ENCODE assay signal across 25 cellular contexts in genomic region chr16:31009120-31009519, GRCh38. TPM values are rescaled to one million over a fixed set of nuclear protein-coding genes. Genes with fewer than 3 reads are reported as not detected.
DNase-seq lines count a peak whose midpoint lies in the region; ATAC-seq and TF ChIP-seq lines count a peak whose summit lies in the region.
"Had no signal": no experiment of that assay in that cellular context is flagged by ENCODE, and none has a peak within 500 bp of the region (broad histone marks: within the 10 kb centered on the region; RNA-seq: fewer than 3 reads in every experiment).

No MANE protein-coding gene starts in this region.

- H3K27me3 Mint-ChIP-seq in activated naive CD4-positive, alpha-beta T cell treated with anti-CD3 and anti-CD28 coated beads, Interleukin-2, amount 50 U/mL, for 24 hours, result peaks cover 1% of the 10 kb centered on the region
- H3K27me3 Mint-ChIP-seq in activated naive CD4-positive, alpha-beta T cell treated with anti-CD3 and anti-CD28 coated beads, Interleukin-2, amount 10 ng/mL, durations not matched to agents 7 days and 5 days, result peaks cover 97% of the 10 kb centered on the region
- peaks cover 11 to 38% of the 10 kb centered on the region in 2 donors for H3K27me3 Mint-ChIP-seq in T-cell
- peaks cover 6% of the 10 kb centered on the region for H3K27me3 Mint-ChIP-seq in glutamatergic neuron (ENCODE audit: unreplicated experiment)

- in situ Hi-C loops in G401 (cut with HindIII; ENCODE audit: low sequenced_read_pairs), result no loop called here

- POLR2A ChIA-PET in T-cell (lab: Charles Lee), result no interaction called here

- ATAC-seq in T-cell (replicated peaks in 1 of 4), result no peak
- ATAC-seq: heart right ventricle; natural killer cell treated with Interleukin-12 subunit alpha and Interleukin-12 subunit beta and Interleukin-15 and Interleukin-18, amount 100 ng/mL, for 72 hours had no signal

- H3K27ac Mint-ChIP-seq in activated naive CD4-positive, alpha-beta T cell treated with anti-CD3 and anti-CD28 coated beads, Interleukin-2, amount 50 U/mL, for 24 hours, result peak overlapping the region; percentile 76
- H3K27ac Mint-ChIP-seq in activated naive CD4-positive, alpha-beta T cell treated with anti-CD3 and anti-CD28 coated beads, Interleukin-2, amount 10 ng/mL, durations not matched to agents 7 days and 5 days, result no peak overlapping the region
- peak overlapping the region in 1 of 2 donors; percentile 39 for H3K27ac Mint-ChIP-seq in T-cell
- no peak overlapping the region for H3K27ac Mint-ChIP-seq in glutamatergic neuron (ENCODE audit: unreplicated experiment)
- H3K27ac Mint-ChIP-seq: activated CD4-positive, alpha-beta T cell treated with anti-CD3 and anti-CD28 coated beads, Interleukin-2, amount 10 ng/mL, durations not matched to agents 24 days and 14 days; activated naive CD8-positive, alpha-beta T cell; natural killer cell treated with Interleukin-12 subunit alpha and Interleukin-12 subunit beta and Interleukin-15 and Interleukin-18, amount 100 ng/mL, for 72 hours had no signal

- no peak for DNase-seq in activated naive CD4-positive, alpha-beta T cell treated with anti-CD3 and anti-CD28 coated beads, Interleukin-2, amount 10 ng/mL, durations not matched to agents 7 days and 5 days
- DNase-seq in T-cell, result no peak
- DNase-seq in glutamatergic neuron, result no peak
- no peak for DNase-seq in skeletal muscle cell (ENCODE audit: low read depth)
- DNase-seq in G401 (ENCODE audit: low spot score), result no peak
- no peak for DNase-seq in GF-D8 (lab: John Stamatoyannopoulos, UW)
- no peak for DNase-seq in effector CD8-positive, alpha-beta T cell (lab: John Stamatoyannopoulos, UW)
- DNase-seq: 8988T; activated CD4-positive, alpha-beta T cell treated with anti-CD3 and anti-CD28 coated beads, Interleukin-2, amount 10 ng/mL, durations not matched to agents 24 days and 14 days; Caco-2; cerebellar nuclear complex; DMS79; HCEC 1CT; heart right ventricle; NCI-H1092; NCI-H187 treated with DMSO at 0.1 percent for 48 hours; NCI-H69; sigmoid colon; SJCRH30; stimulated activated CD8-positive, alpha-beta memory T cell treated with anti-CD3 and anti-CD28 coated beads, Interleukin-4, amount 100 ng/mL, for 48 hours; transverse colon had no signal

- no peaks in the 10 kb centered on the region for H3K9me3 Mint-ChIP-seq in activated naive CD4-positive, alpha-beta T cell treated with anti-CD3 and anti-CD28 coated beads, Interleukin-2, amount 50 U/mL, for 24 hours
- no peaks in the 10 kb centered on the region for H3K9me3 Mint-ChIP-seq in activated naive CD4-positive, alpha-beta T cell treated with anti-CD3 and anti-CD28 coated beads, Interleukin-2, amount 10 ng/mL, durations not matched to agents 7 days and 5 days
- H3K9me3 Mint-ChIP-seq in T-cell (no peaks in the 10 kb centered on the region), glutamatergic neuron (ENCODE audit: unreplicated experiment) (peaks cover 10% of the 10 kb centered on the region)
- H3K9me3 Mint-ChIP-seq: activated CD4-positive, alpha-beta T cell treated with anti-CD3 and anti-CD28 coated beads, Interleukin-2, amount 10 ng/mL, durations not matched to agents 24 days and 14 days; natural killer cell treated with Interleukin-12 subunit alpha and Interleukin-12 subunit beta and Interleukin-15 and Interleukin-18, amount 100 ng/mL, for 72 hours had no signal

- peak overlapping the region; percentile 33 for H3K4me3 Mint-ChIP-seq in activated naive CD4-positive, alpha-beta T cell treated with anti-CD3 and anti-CD28 coated beads, Interleukin-2, amount 50 U/mL, for 24 hours
- H3K4me3 Mint-ChIP-seq in activated naive CD4-positive, alpha-beta T cell treated with anti-CD3 and anti-CD28 coated beads, Interleukin-2, amount 10 ng/mL, durations not matched to agents 7 days and 5 days, result no peak overlapping the region
- H3K4me3 Mint-ChIP-seq in T-cell (peak overlapping the region; percentile 9 to 81 (median 17)), glutamatergic neuron (ENCODE audit: unreplicated experiment) (peak overlapping the region; percentile 94)
- H3K4me3 Mint-ChIP-seq: natural killer cell treated with Interleukin-12 subunit alpha and Interleukin-12 subunit beta and Interleukin-15 and Interleukin-18, amount 100 ng/mL, for 72 hours had no signal

- H3K4me1 Mint-ChIP-seq in activated naive CD4-positive, alpha-beta T cell treated with anti-CD3 and anti-CD28 coated beads, Interleukin-2, amount 50 U/mL, for 24 hours, result peaks cover 28% of the 10 kb centered on the region
- peaks cover 12% of the 10 kb centered on the region for H3K4me1 Mint-ChIP-seq in activated naive CD4-positive, alpha-beta T cell treated with anti-CD3 and anti-CD28 coated beads, Interleukin-2, amount 10 ng/mL, durations not matched to agents 7 days and 5 days
- H3K4me1 Mint-ChIP-seq in T-cell (peaks cover 9 to 25% (median 18%) of the 10 kb centered on the region in 3 donors), glutamatergic neuron (ENCODE audit: low read depth, unreplicated experiment) (peaks cover 20% of the 10 kb centered on the region)

- no peak for TF ChIP-seq CTCF in glutamatergic neuron (IDR thresholded peaks at IDR 0.05; ENCODE audit: partially characterized antibody, unreplicated experiment)

- no peaks in the 10 kb centered on the region for H3K36me3 Mint-ChIP-seq in activated naive CD4-positive, alpha-beta T cell treated with anti-CD3 and anti-CD28 coated beads, Interleukin-2, amount 50 U/mL, for 24 hours
- no peaks in the 10 kb centered on the region for H3K36me3 Mint-ChIP-seq in activated naive CD4-positive, alpha-beta T cell treated with anti-CD3 and anti-CD28 coated beads, Interleukin-2, amount 10 ng/mL, durations not matched to agents 7 days and 5 days
- H3K36me3 Mint-ChIP-seq in T-cell (no peaks in the 10 kb centered on the region), glutamatergic neuron (ENCODE audit: unreplicated experiment) (no peaks in the 10 kb centered on the region)
- H3K36me3 Mint-ChIP-seq: activated naive CD8-positive, alpha-beta T cell; natural killer cell treated with Interleukin-12 subunit alpha and Interleukin-12 subunit beta and Interleukin-15 and Interleukin-18, amount 100 ng/mL, for 72 hours had no signal

- H3K4me3 ChIP-seq in skeletal muscle cell (ENCODE audit: low read depth, low read length), result peak overlapping the region; percentile 52
- H3K4me3 ChIP-seq: GM12878, heart right ventricle, transverse colon had no signal

- CTCF ChIA-PET in activated naive CD4-positive, alpha-beta T cell treated with anti-CD3 and anti-CD28 coated beads, Interleukin-2, amount 10 ng/mL, durations not matched to agents 7 days and 5 days (lab: Charles Lee), result interaction anchor here (0.9 kb wide), 1 partner anchor 24 kb away, joined by 3 read pairs; no protein-coding TSS in a partner anchor
- CTCF ChIA-PET in T-cell (lab: Charles Lee), result no interaction called here

RNA-seq across cellular contexts. Expression of gene STX1B, which starts 1.3 kb away (rescaled TPM):
- total RNA-seq in T-cell, result 1 to 10 TPM; 2.3 to 3.9 (median 3.4) TPM
- total RNA-seq in glutamatergic neuron (ENCODE audit: unreplicated experiment), result 51.6 TPM
- 0.37 and 5.4 TPM in 2 replicates for total RNA-seq in G401 (2014; rRNA removed; shearing (Covaris generic))

RNA-seq across cellular contexts. Expression of gene HSD3B7, which starts 24.1 kb away (rescaled TPM):
- total RNA-seq in T-cell (1 to 10 TPM in 3 of 5 donors, under 1 TPM in 2; 0.33 to 3.5 (median 1.3) TPM), glutamatergic neuron (ENCODE audit: unreplicated experiment) (2.0 TPM)
- 21.7 and 23.6 TPM in 2 replicates for total RNA-seq in G401 (2014; rRNA removed; shearing (Covaris generic))

RNA-seq across cellular contexts. Expression of gene STX4, which starts 24.2 kb away (rescaled TPM):
- total RNA-seq in T-cell, result 100 to 1,000 TPM in 2 of 5 donors, 10 to 100 TPM in 3; 73.9 to 110 (median 94.6) TPM
- total RNA-seq in glutamatergic neuron (ENCODE audit: unreplicated experiment), result 23.4 TPM
- 54.0 and 54.8 TPM in 2 replicates for total RNA-seq in G401 (2014; rRNA removed; shearing (Covaris generic))

RNA-seq across cellular contexts. Expression of gene SETD1A, which starts 51.6 kb away (rescaled TPM):
- 10 to 100 TPM; 34.6 to 43.6 (median 38.2) TPM for total RNA-seq in T-cell
- total RNA-seq in glutamatergic neuron (ENCODE audit: unreplicated experiment), result 24.3 TPM
- 0.51 and 1.1 TPM in 2 replicates for total RNA-seq in G401 (2014; rRNA removed; shearing (Covaris generic))
